ENCODE assay signal across 19 cellular contexts in the genomic region with DNA sequence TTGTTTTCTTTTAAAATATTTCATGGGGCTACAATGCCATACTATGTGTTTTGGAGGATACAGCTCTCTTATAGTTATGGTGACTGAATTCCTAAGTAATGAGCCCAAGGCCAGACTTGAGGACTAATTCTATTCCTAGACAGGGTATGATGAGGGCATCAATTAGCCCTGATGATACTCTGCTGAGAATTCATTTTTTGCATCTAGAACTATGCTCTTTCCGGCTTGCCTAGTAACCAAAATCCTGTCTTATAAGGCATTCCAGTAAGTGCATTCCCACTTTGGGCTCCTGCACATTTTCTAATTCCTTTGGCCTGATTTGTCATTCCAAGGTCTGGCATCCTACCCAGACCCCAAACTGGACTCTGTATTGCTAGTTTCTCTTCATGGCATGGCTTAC.
DNase-seq lines count a peak whose midpoint lies in the region; ATAC-seq, FAIRE-seq and TF ChIP-seq lines count a peak whose summit lies in the region.
"Had no signal": no experiment of that assay in that cellular context is flagged by ENCODE, and none has a peak within 500 bp of the region (broad histone marks: within the 10 kb centered on the region; RNA-seq: fewer than 3 reads in every experiment).

No MANE protein-coding gene starts in this region.

- H3K27me3 Mint-ChIP-seq in HFFc6 (ENCODE audit: insufficient read depth) (peaks cover 5% of the 10 kb centered on the region), neural progenitor cell (ENCODE audit: insufficient read depth, low read depth) (peaks cover 8% of the 10 kb centered on the region)
- H3K27me3 Mint-ChIP-seq in activated CD8-positive, alpha-beta T cell treated with anti-CD3 and anti-CD28 coated beads for 36 hours, result peaks cover 56% of the 10 kb centered on the region

- CTCF ChIA-PET in endothelial cell of umbilical vein (lab: Charles Lee), result interaction anchor here (2.1 to 12.3 kb wide), 3 partner anchors 127 to 935 kb away, joined by 15 to 182 read pairs (median 58); no protein-coding TSS in a partner anchor
- CTCF ChIA-PET in activated CD8-positive, alpha-beta T cell treated with anti-CD3 and anti-CD28 coated beads for 36 hours (lab: Charles Lee), result interaction anchor here (3.0 kb wide), 1 partner anchor 936 kb away, joined by 6 read pairs; no protein-coding TSS in a partner anchor

- H3K36me3 Mint-ChIP-seq in HFFc6 (ENCODE audit: low read depth) (no peaks in the 10 kb centered on the region), neural progenitor cell (no peaks in the 10 kb centered on the region)
- no peaks in the 10 kb centered on the region for H3K36me3 Mint-ChIP-seq in activated CD8-positive, alpha-beta T cell treated with anti-CD3 and anti-CD28 coated beads for 36 hours (ENCODE audit: low read depth)
- no peaks in the 10 kb centered on the region for H3K36me3 Mint-ChIP-seq in stimulated activated effector memory CD8-positive, alpha-beta T cell treated with anti-CD3 and anti-CD28 coated beads, Interleukin-12 subunit alpha, Interleukin-12 subunit beta, amount 100 ng/mL, for 72 hours
- H3K36me3 Mint-ChIP-seq: CD14-positive monocyte; CD8-positive, alpha-beta T cell had no signal

- no peak overlapping the region for H2BK12ac ChIP-seq in neuronal stem cell (ENCODE audit: low read length)

- TF ChIP-seq CTCF in AG10803 (conservative IDR thresholded peaks at IDR 0.05; ENCODE audit: low read length) (no peak), HFFc6 (IDR thresholded peaks at IDR 0.05) (no peak), endothelial cell of umbilical vein (IDR thresholded peaks at IDR 0.05; ENCODE audit: extremely low read depth in 1 of 2, insufficient read depth in 1 of 2, low read depth in 1 of 2, low read length in 2 of 2) (no peak), neural progenitor cell (IDR thresholded peaks at IDR 0.05) (no peak)
- no peak for TF ChIP-seq CTCF in activated CD8-positive, alpha-beta T cell treated with anti-CD3 and anti-CD28 coated beads for 36 hours (IDR thresholded peaks at IDR 0.05)

- BruUV-seq in endothelial cell of umbilical vein (replicated peaks; lab: Mats Ljungman, UMichigan), result no TSS peak

- no peak overlapping the region for H3K18ac ChIP-seq in neuronal stem cell (ENCODE audit: low read length)

- H2BK120ac ChIP-seq in neuronal stem cell (ENCODE audit: low read depth, low read length), result no peak overlapping the region

- no peaks in the 10 kb centered on the region for H3K79me1 ChIP-seq in neuronal stem cell (ENCODE audit: low read depth, low read length)

- H4K20me1 ChIP-seq in endothelial cell of umbilical vein (replicated peaks; ENCODE audit: control insufficient read depth, extremely low read depth, insufficient read depth, low read length), result no peaks in the 10 kb centered on the region
- H4K20me1 ChIP-seq in neural progenitor cell (ENCODE audit: low read depth), result no peaks in the 10 kb centered on the region

- intact Hi-C loops in endothelial cell of umbilical vein (cut with micrococcal nuclease), result loop anchor here (2.0 to 10.0 kb wide), 5 partner anchors 63 to 1887 kb away; a partner anchor contains a TSS
- intact Hi-C loops in activated CD8-positive, alpha-beta T cell treated with anti-CD3 and anti-CD28 coated beads for 36 hours (cut with micrococcal nuclease), result no loop called here

- no peak overlapping the region for H3K4me3 ChIP-seq in AG10803 (ENCODE audit: low read length)
- H3K4me3 ChIP-seq in endothelial cell of umbilical vein (replicated peaks in 1 of 3; ENCODE audit: insufficient read depth in 1 of 3, low read depth in 1 of 3, low read length in 3 of 3), result no peak overlapping the region
- H3K4me3 ChIP-seq in neuronal stem cell (ENCODE audit: low read length in 2 of 2), result no peak overlapping the region
- H3K4me3 ChIP-seq in neural progenitor cell, result no peak overlapping the region
- H3K4me3 ChIP-seq: GM12878 had no signal

- H3K14ac ChIP-seq in neuronal stem cell (ENCODE audit: low read length), result no peak overlapping the region

- H2BK5ac ChIP-seq in neuronal stem cell (ENCODE audit: low read length), result no peak overlapping the region

- H3K9me1 ChIP-seq in endothelial cell of umbilical vein (replicated peaks; ENCODE audit: control insufficient read depth, extremely low read depth, insufficient read depth, low read length), result no peaks in the 10 kb centered on the region

- H3K27me3 ChIP-seq in endothelial cell of umbilical vein (ENCODE audit: control insufficient read depth in 2 of 2, insufficient read depth in 2 of 2, low read length in 2 of 2) (no peaks in the 10 kb centered on the region), neuronal stem cell (ENCODE audit: control insufficient read depth in 3 of 3, insufficient read depth in 3 of 3, low read depth in 1 of 3, low read length in 3 of 3) (peaks cover 0 to 37% (median 22%) of the 10 kb centered on the region in 3 experiments), neural progenitor cell (peaks cover 48% of the 10 kb centered on the region)

- H4K91ac ChIP-seq in neuronal stem cell (ENCODE audit: low read depth, low read length, poor library complexity), result no peak overlapping the region

- no peak overlapping the region for H3K4ac ChIP-seq in neuronal stem cell (ENCODE audit: low read length)

- H3K27ac Mint-ChIP-seq in HFFc6, result peak overlapping the region; percentile 44
- no peak overlapping the region for H3K27ac Mint-ChIP-seq in activated CD8-positive, alpha-beta T cell treated with anti-CD3 and anti-CD28 coated beads for 36 hours
- no peak overlapping the region for H3K27ac Mint-ChIP-seq in stimulated activated effector memory CD8-positive, alpha-beta T cell treated with anti-CD3 and anti-CD28 coated beads, Interleukin-12 subunit alpha, Interleukin-12 subunit beta, amount 100 ng/mL, for 72 hours
- H3K27ac Mint-ChIP-seq in neural progenitor cell, result no peak overlapping the region
- H3K27ac Mint-ChIP-seq: CD14-positive monocyte; CD8-positive, alpha-beta T cell; H9 had no signal

- ATAC-seq in activated CD8-positive, alpha-beta T cell treated with anti-CD3 and anti-CD28 coated beads for 36 hours, result no peak
- ATAC-seq in stimulated activated effector memory CD8-positive, alpha-beta T cell treated with anti-CD3 and anti-CD28 coated beads, Interleukin-12 subunit alpha, Interleukin-12 subunit beta, amount 100 ng/mL, for 72 hours, result no peak
- ATAC-seq: CD8-positive, alpha-beta T cell; GM12878 had no signal

- H3K36me3 ChIP-seq in endothelial cell of umbilical vein (ENCODE audit: control insufficient read depth in 2 of 2, extremely low read depth in 1 of 2, insufficient read depth in 2 of 2, low read length in 2 of 2) (no peaks in the 10 kb centered on the region), neuronal stem cell (replicated peaks in 1 of 2; ENCODE audit: control insufficient read depth in 2 of 2, insufficient read depth in 2 of 2, low read length in 2 of 2) (no peaks in the 10 kb centered on the region), neural progenitor cell (no peaks in the 10 kb centered on the region)

- H3K4me3 Mint-ChIP-seq in HFFc6 (peak overlapping the region; percentile 46; the same call in 1 of the 2 replicates), neural progenitor cell (no peak overlapping the region)
- no peak overlapping the region for H3K4me3 Mint-ChIP-seq in activated CD8-positive, alpha-beta T cell treated with anti-CD3 and anti-CD28 coated beads for 36 hours
- no peak overlapping the region for H3K4me3 Mint-ChIP-seq in stimulated activated effector memory CD8-positive, alpha-beta T cell treated with anti-CD3 and anti-CD28 coated beads, Interleukin-12 subunit alpha, Interleukin-12 subunit beta, amount 100 ng/mL, for 72 hours
- H3K4me3 Mint-ChIP-seq: CD8-positive, alpha-beta T cell; H9 had no signal

- peaks cover 78% of the 10 kb centered on the region for H3K4me1 Mint-ChIP-seq in HFFc6 (ENCODE audit: low read depth)
- peaks cover 27% of the 10 kb centered on the region for H3K4me1 Mint-ChIP-seq in activated CD8-positive, alpha-beta T cell treated with anti-CD3 and anti-CD28 coated beads for 36 hours (ENCODE audit: low read depth)
- H3K4me1 Mint-ChIP-seq in stimulated activated effector memory CD8-positive, alpha-beta T cell treated with anti-CD3 and anti-CD28 coated beads, Interleukin-12 subunit alpha, Interleukin-12 subunit beta, amount 100 ng/mL, for 72 hours, result peaks cover 40% of the 10 kb centered on the region
- peaks cover 38% of the 10 kb centered on the region for H3K4me1 Mint-ChIP-seq in neural progenitor cell

- no peak overlapping the region for H3K23ac ChIP-seq in neuronal stem cell (ENCODE audit: low read depth, low read length, poor library complexity)

- H3K4me1 ChIP-seq in endothelial cell of umbilical vein (ENCODE audit: control insufficient read depth, extremely low read depth, insufficient read depth, low read length) (peaks cover 59% of the 10 kb centered on the region), neuronal stem cell (ENCODE audit: control insufficient read depth in 2 of 2, insufficient read depth in 1 of 2, low read depth in 1 of 2, low read length in 2 of 2) (peaks cover 10 to 13% of the 10 kb centered on the region in 2 donors), neural progenitor cell (peaks cover 36% of the 10 kb centered on the region)

- no peak overlapping the region for H3K4me2 ChIP-seq in endothelial cell of umbilical vein (ENCODE audit: insufficient read depth, low read length)
- H3K4me2 ChIP-seq in neuronal stem cell (ENCODE audit: insufficient read depth, low read length, poor library complexity, severe bottlenecking), result no peak overlapping the region
- H3K4me2 ChIP-seq in neural progenitor cell, result no peak overlapping the region

- dilution Hi-C loops in endothelial cell of umbilical vein (cut with MboI; ENCODE audit: extremely low pct_ligation_motif_present, low sequenced_read_pairs), result no loop called here

- POLR2A ChIA-PET in endothelial cell of umbilical vein (lab: Charles Lee), result no interaction called here
- POLR2A ChIA-PET in activated CD8-positive, alpha-beta T cell treated with anti-CD3 and anti-CD28 coated beads for 36 hours (lab: Charles Lee), result no interaction called here

- H2AFZ ChIP-seq in endothelial cell of umbilical vein (ENCODE audit: low read depth, low read length) (no peak overlapping the region), neuronal stem cell (ENCODE audit: low read length) (no peak overlapping the region), neural progenitor cell (replicated peaks) (no peak overlapping the region)

- no peak for TF ChIP-seq POLR2A in endothelial cell of umbilical vein (IDR thresholded peaks at IDR 0.05; ENCODE audit: low read depth, low read length)

- no peak overlapping the region for H2BK15ac ChIP-seq in neuronal stem cell (ENCODE audit: low read length)

- H3K79me2 ChIP-seq in endothelial cell of umbilical vein (ENCODE audit: control insufficient read depth, insufficient read depth, low read length) (no peaks in the 10 kb centered on the region), neural progenitor cell (ENCODE audit: low read depth) (no peaks in the 10 kb centered on the region)

- H3K27ac ChIP-seq in endothelial cell of umbilical vein (ENCODE audit: insufficient read depth, low read depth, low read length), result no peak overlapping the region
- H3K27ac ChIP-seq in neuronal stem cell (replicated peaks; ENCODE audit: low read length), result no peak overlapping the region
- H3K27ac ChIP-seq in neural progenitor cell, result no peak overlapping the region
- H3K27ac ChIP-seq: HL-60 had no signal

- DNase-seq in AG10803 (ENCODE audit: low read depth), result peak; percentile 68
- peak; percentile 70 for DNase-seq in EH (ENCODE audit: low read depth)
- peak; percentile 34 for DNase-seq in HFFc6
- no peak for DNase-seq in endothelial cell of umbilical vein (ENCODE audit: low read depth, low spot score)
- DNase-seq in activated CD8-positive, alpha-beta T cell treated with anti-CD3 and anti-CD28 coated beads for 36 hours, result no peak
- no peak for DNase-seq in stimulated activated effector memory CD8-positive, alpha-beta T cell treated with anti-CD3 and anti-CD28 coated beads, Interleukin-12 subunit alpha, Interleukin-12 subunit beta, amount 100 ng/mL, for 72 hours (ENCODE audit: low spot score in 2 of 2)
- DNase-seq in neuronal stem cell (ENCODE audit: low spot score), result no peak
- no peak for DNase-seq in neural progenitor cell (ENCODE audit: low spot score)
- DNase-seq: CD8-positive, alpha-beta T cell; COR-L47; DND-41; GOT3; H9; KG1 had no signal

- FAIRE-seq in endothelial cell of umbilical vein (lab: Jason Lieb, UNC), result peak; percentile 18
- FAIRE-seq: A204.1, GM12878, GM18507 had no signal

- H2AK5ac ChIP-seq in neuronal stem cell (ENCODE audit: low read depth, low read length), result no peak overlapping the region

- no CpG with 5 or more reads among the region's 1 CpG for WGBS in neuronal stem cell (ENCODE audit: extremely low coverage in 2 of 2, insufficient read length in 2 of 2, insufficient replicate concordance in 1 of 2), 2 donors

- H3K9me3 ChIP-seq in endothelial cell of umbilical vein (replicated peaks; ENCODE audit: control insufficient read depth, insufficient read depth, low read length) (no peaks in the 10 kb centered on the region), neuronal stem cell (replicated peaks in 1 of 2; ENCODE audit: control insufficient read depth in 2 of 2, insufficient read depth in 1 of 2, low read depth in 1 of 2, low read length in 2 of 2) (no peaks in the 10 kb centered on the region), neural progenitor cell (ENCODE audit: low read depth) (no peaks in the 10 kb centered on the region)

- H3F3A ChIP-seq in neural progenitor cell (ENCODE audit: low read depth), result peaks cover 24% of the 10 kb centered on the region

- H3K9me3 Mint-ChIP-seq in HFFc6 (no peaks in the 10 kb centered on the region), neural progenitor cell (no peaks in the 10 kb centered on the region)
- H3K9me3 Mint-ChIP-seq in activated CD8-positive, alpha-beta T cell treated with anti-CD3 and anti-CD28 coated beads for 36 hours, result no peaks in the 10 kb centered on the region
- H3K9me3 Mint-ChIP-seq in stimulated activated effector memory CD8-positive, alpha-beta T cell treated with anti-CD3 and anti-CD28 coated beads, Interleukin-12 subunit alpha, Interleukin-12 subunit beta, amount 100 ng/mL, for 72 hours, result no peaks in the 10 kb centered on the region
- H3K9me3 Mint-ChIP-seq: CD8-positive, alpha-beta T cell; H9 had no signal

- no peak overlapping the region for H4K8ac ChIP-seq in neuronal stem cell (ENCODE audit: low read depth, low read length)

- H3K9ac ChIP-seq in endothelial cell of umbilical vein (replicated peaks; ENCODE audit: extremely low read depth, insufficient read depth, low read length) (no peak overlapping the region), neuronal stem cell (ENCODE audit: low read depth, low read length, poor library complexity) (no peak overlapping the region), neural progenitor cell (no peak overlapping the region)

Comparison
In these comparisons a context has a peak if more than half of its experiments do, and no peak if none do; other contexts are left out.
1. DNase-seq: peak in AG10803 (single experiment), EH (single experiment) and HFFc6 (single experiment); none in endothelial cell of umbilical vein (single experiment), activated CD8-positive, alpha-beta T cell treated with anti-CD3 and anti-CD28 coated beads for 36 hours (single experiment), stimulated activated effector memory CD8-positive, alpha-beta T cell treated with anti-CD3 and anti-CD28 coated beads, Interleukin-12 subunit alpha, Interleukin-12 subunit beta, amount 100 ng/mL, for 72 hours (0 of 2), neuronal stem cell (single experiment) and neural progenitor cell (single experiment).